ENCODE assay signal across 28 cellular contexts in genomic region chr9:24881361-24881760, GRCh38.
"Had no signal": no experiment of that assay in that cellular context is flagged by ENCODE, and none has a peak within 500 bp of the region (broad histone marks: within the 10 kb centered on the region; RNA-seq: fewer than 3 reads in every experiment).

No MANE protein-coding gene starts in this region.

- H3K27ac ChIP-seq: breast epithelium, esophagus muscularis mucosa, ovary, prostate gland, skin epidermis, thoracic aorta, uterus had no signal

- DNase-seq: activated CD4-positive, alpha-beta T cell treated with anti-CD3 and anti-CD28 coated beads for 4 hours; activated CD4-positive, alpha-beta T cell treated with anti-CD3 and anti-CD28 coated beads, Interleukin-2, amount 50 U/mL, for 4 hours; activated naive CD4-positive, alpha-beta T cell; activated T-cell treated with anti-CD3 and anti-CD28 coated beads for 4 hours; activated T-cell treated with anti-CD3 and anti-CD28 coated beads, Interleukin-2, amount 50 U/mL, for 72 hours; central memory CD4-positive, alpha-beta T cell; endodermal cell; glutamatergic neuron; islet precursor cell; left ventricle myocardium superior; naive B cell; nephron progenitor cell; ovary; retina; stimulated activated CD4-positive, alpha-beta T cell treated with anti-CD3 and anti-CD28 coated beads, Interleukin-12 subunit alpha, Interleukin-12 subunit beta, amount 100 ng/mL, for 4 hours; stimulated activated CD4-positive, alpha-beta T cell treated with anti-CD3 and anti-CD28 coated beads, Interleukin-4, amount 100 ng/mL, for 1 hour; uterus had no signal

- ATAC-seq: activated naive CD4-positive, alpha-beta T cell treated with anti-CD3 and anti-CD28 coated beads, Interleukin-2, amount 50 U/mL, for 72 hours; activated T-cell treated with anti-CD3 and anti-CD28 coated beads, Interleukin-2, amount 50 U/mL, for 72 hours; left ventricle myocardium superior; sciatic nerve had no signal

- H3K27ac Mint-ChIP-seq: activated naive CD4-positive, alpha-beta T cell treated with anti-CD3 and anti-CD28 coated beads, Interleukin-2, amount 50 U/mL, for 72 hours; activated T-cell treated with anti-CD3 and anti-CD28 coated beads, Interleukin-2, amount 50 U/mL, for 72 hours; dendritic cell treated with granulocyte-macrophage colony-stimulating factor and Interleukin-4, amounts not matched to agents 40 ng/mL and 50 ng/mL, for 4 days; endodermal cell; mesothelial cell of epicardium; naive B cell; nephron progenitor cell; stimulated activated naive CD8-positive, alpha-beta T cell treated with anti-CD3 and anti-CD28 coated beads, Interleukin-15, Interleukin-2, amounts not matched to agents 100 ng/mL and 50 ng/mL, for 24 hours; T-helper 2 cell treated with Interferon-gamma antibody and Interleukin-4, amounts not matched to agents 5 μg/mL and 100 μg/mL, for 36 hours had no signal

- H3K4me3 ChIP-seq: breast epithelium, esophagus muscularis mucosa, ovary, prostate gland, skin epidermis, thoracic aorta, uterus had no signal

- H3K4me1 ChIP-seq: breast epithelium, esophagus muscularis mucosa, prostate gland, uterus had no signal

- H3K36me3 Mint-ChIP-seq: activated naive CD4-positive, alpha-beta T cell treated with anti-CD3 and anti-CD28 coated beads, Interleukin-2, amount 50 U/mL, for 72 hours; mesothelial cell of epicardium; naive B cell had no signal

- H3K36me3 ChIP-seq: breast epithelium, esophagus muscularis mucosa, ovary, prostate gland, thoracic aorta, uterus had no signal

- H3K27me3 Mint-ChIP-seq: dendritic cell treated with granulocyte-macrophage colony-stimulating factor and Interleukin-4, amounts not matched to agents 40 ng/mL and 50 ng/mL, for 4 days; stimulated activated naive CD8-positive, alpha-beta T cell treated with anti-CD3 and anti-CD28 coated beads, Interleukin-15, Interleukin-2, amounts not matched to agents 100 ng/mL and 50 ng/mL, for 24 hours had no signal

- H3K9me3 ChIP-seq: breast epithelium, esophagus muscularis mucosa, ovary, prostate gland, thoracic aorta, uterus had no signal

- H3K27me3 ChIP-seq: breast epithelium, esophagus muscularis mucosa, ovary, uterus had no signal

- H3K4me3 Mint-ChIP-seq: activated T-cell treated with anti-CD3 and anti-CD28 coated beads, Interleukin-2, amount 50 U/mL, for 72 hours; dendritic cell treated with granulocyte-macrophage colony-stimulating factor and Interleukin-4, amounts not matched to agents 40 ng/mL and 50 ng/mL, for 4 days; endodermal cell; mesothelial cell of epicardium; naive B cell; nephron progenitor cell; stimulated activated naive CD8-positive, alpha-beta T cell treated with anti-CD3 and anti-CD28 coated beads, Interleukin-15, Interleukin-2, amounts not matched to agents 100 ng/mL and 50 ng/mL, for 24 hours; T-helper 2 cell treated with Interferon-gamma antibody and Interleukin-4, amounts not matched to agents 5 μg/mL and 100 μg/mL, for 36 hours had no signal

- H3K9me3 Mint-ChIP-seq: dendritic cell treated with granulocyte-macrophage colony-stimulating factor and Interleukin-4, amounts not matched to agents 40 ng/mL and 50 ng/mL, for 4 days; endodermal cell; mesothelial cell of epicardium; nephron progenitor cell had no signal

- H3K4me1 Mint-ChIP-seq: naive B cell, nephron progenitor cell had no signal
